In the genomic region with DNA sequence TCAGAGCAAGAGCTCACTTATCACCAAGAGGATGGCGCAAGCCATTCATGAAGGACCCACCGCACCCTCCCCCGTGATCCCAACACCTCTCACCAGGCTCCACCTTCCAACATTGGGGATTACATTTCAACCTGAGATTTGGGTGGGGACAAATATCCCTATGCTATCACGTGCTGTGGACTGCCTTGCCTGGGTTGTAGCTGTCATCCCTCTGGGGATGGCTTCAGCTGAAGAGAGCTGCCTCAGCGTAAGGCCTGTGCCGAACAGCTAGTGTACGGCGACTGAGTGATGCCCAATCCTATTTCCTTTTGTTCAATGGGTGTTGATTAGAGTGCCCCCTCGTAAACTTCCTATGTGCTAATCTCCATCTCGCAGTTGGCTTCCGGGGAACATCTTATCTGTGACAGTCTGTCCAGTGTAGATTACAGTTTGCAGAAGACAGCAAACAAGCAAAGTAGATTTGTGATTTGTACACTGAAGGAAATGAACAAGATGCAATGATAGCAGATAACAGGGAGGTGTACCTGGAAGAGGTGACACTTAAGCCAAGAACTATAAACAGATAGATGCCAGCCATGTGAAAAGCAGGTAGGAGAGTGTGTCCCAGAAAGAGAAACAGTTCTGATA, we compare ENCODE assay signal across 27 cellular contexts. TPM values are rescaled to one million over a fixed set of nuclear protein-coding genes. Genes with fewer than 3 reads are reported as not detected.
"Had no signal": no experiment of that assay in that cellular context is flagged by ENCODE, and none has a peak within 500 bp of the region (broad histone marks: within the 10 kb centered on the region; RNA-seq: fewer than 3 reads in every experiment).

No MANE protein-coding gene starts in this region.

- H3K4me3 Mint-ChIP-seq: activated naive CD4-positive, alpha-beta T cell treated with anti-CD3 and anti-CD28 coated beads, Interleukin-2, amount 10 ng/mL, durations not matched to agents 7 days and 5 days; activated naive CD8-positive, alpha-beta T cell treated with anti-CD3 and anti-CD28 coated beads, Interleukin-2, amount 10 ng/mL, durations not matched to agents 7 days and 5 days; brain; nephron progenitor cell had no signal

- H3K27ac Mint-ChIP-seq: activated naive CD4-positive, alpha-beta T cell treated with anti-CD3 and anti-CD28 coated beads, Interleukin-2, amount 10 ng/mL, durations not matched to agents 7 days and 5 days; activated naive CD8-positive, alpha-beta T cell treated with anti-CD3 and anti-CD28 coated beads, Interleukin-2, amount 10 ng/mL, durations not matched to agents 7 days and 5 days; brain; nephron progenitor cell had no signal

- H3K27me3 Mint-ChIP-seq: brain had no signal

- H3K9me3 Mint-ChIP-seq: activated naive CD4-positive, alpha-beta T cell treated with anti-CD3 and anti-CD28 coated beads, Interleukin-2, amount 10 ng/mL, durations not matched to agents 7 days and 5 days; activated naive CD8-positive, alpha-beta T cell treated with anti-CD3 and anti-CD28 coated beads, Interleukin-2, amount 10 ng/mL, durations not matched to agents 7 days and 5 days had no signal

- H3K36me3 Mint-ChIP-seq: activated naive CD4-positive, alpha-beta T cell treated with anti-CD3 and anti-CD28 coated beads, Interleukin-2, amount 10 ng/mL, durations not matched to agents 7 days and 5 days; activated naive CD8-positive, alpha-beta T cell treated with anti-CD3 and anti-CD28 coated beads, Interleukin-2, amount 10 ng/mL, durations not matched to agents 7 days and 5 days; brain had no signal

- H3K27ac ChIP-seq: ascending aorta, cardiac muscle cell, colonic mucosa, dorsolateral prefrontal cortex, gastrocnemius medialis, hepatocyte, neutrophil, skin epidermis, testis, transverse colon, WERI-Rb-1 had no signal

- DNase-seq: activated CD4-positive, alpha-beta T cell treated with anti-CD3 and anti-CD28 coated beads for 48 hours; activated CD4-positive, alpha-beta T cell treated with anti-CD3 and anti-CD28 coated beads, Interleukin-2, amount 50 U/mL, for 48 hours; activated CD8-positive, alpha-beta memory T cell treated with anti-CD3 and anti-CD28 coated beads for 24 hours; activated gamma-delta T cell; activated naive CD4-positive, alpha-beta T cell treated with anti-CD3 and anti-CD28 coated beads, Interleukin-2, amount 10 ng/mL, durations not matched to agents 7 days and 5 days; activated naive CD8-positive, alpha-beta T cell treated with anti-CD3 and anti-CD28 coated beads, Interleukin-2, amount 10 ng/mL, durations not matched to agents 7 days and 5 days; cerebellar nuclear complex; colonic mucosa; dorsolateral prefrontal cortex; effector memory CD4-positive, alpha-beta T cell; gastrocnemius medialis; islet precursor cell; left ventricle myocardium superior; nephron progenitor cell; stimulated activated CD4-positive, alpha-beta T cell treated with anti-CD3 and anti-CD28 coated beads, Interleukin-12 subunit alpha, Interleukin-12 subunit beta, amount 100 ng/mL, for 4 hours; stimulated activated CD4-positive, alpha-beta T cell treated with anti-CD3 and anti-CD28 coated beads, Interleukin-4, amount 100 ng/mL, for 1 hour; stimulated activated naive CD8-positive, alpha-beta T cell treated with anti-CD3 and anti-CD28 coated beads, Interleukin-15, Interleukin-2, amounts not matched to agents 100 U/mL and 50 U/mL, for 24 hours; testis; transverse colon; WERI-Rb-1 had no signal

- H3K4me1 Mint-ChIP-seq: activated naive CD4-positive, alpha-beta T cell treated with anti-CD3 and anti-CD28 coated beads, Interleukin-2, amount 10 ng/mL, durations not matched to agents 7 days and 5 days; activated naive CD8-positive, alpha-beta T cell treated with anti-CD3 and anti-CD28 coated beads, Interleukin-2, amount 10 ng/mL, durations not matched to agents 7 days and 5 days; brain; nephron progenitor cell had no signal

RNA-seq across cellular contexts. Expression of a gene that starts 31.2 kb away (rescaled TPM):
- total RNA-seq: osteocyte had no signal
- polyA plus RNA-seq: hepatocyte had no signal
